1 cellular context compared by ENCODE assay signal in the genomic region with DNA sequence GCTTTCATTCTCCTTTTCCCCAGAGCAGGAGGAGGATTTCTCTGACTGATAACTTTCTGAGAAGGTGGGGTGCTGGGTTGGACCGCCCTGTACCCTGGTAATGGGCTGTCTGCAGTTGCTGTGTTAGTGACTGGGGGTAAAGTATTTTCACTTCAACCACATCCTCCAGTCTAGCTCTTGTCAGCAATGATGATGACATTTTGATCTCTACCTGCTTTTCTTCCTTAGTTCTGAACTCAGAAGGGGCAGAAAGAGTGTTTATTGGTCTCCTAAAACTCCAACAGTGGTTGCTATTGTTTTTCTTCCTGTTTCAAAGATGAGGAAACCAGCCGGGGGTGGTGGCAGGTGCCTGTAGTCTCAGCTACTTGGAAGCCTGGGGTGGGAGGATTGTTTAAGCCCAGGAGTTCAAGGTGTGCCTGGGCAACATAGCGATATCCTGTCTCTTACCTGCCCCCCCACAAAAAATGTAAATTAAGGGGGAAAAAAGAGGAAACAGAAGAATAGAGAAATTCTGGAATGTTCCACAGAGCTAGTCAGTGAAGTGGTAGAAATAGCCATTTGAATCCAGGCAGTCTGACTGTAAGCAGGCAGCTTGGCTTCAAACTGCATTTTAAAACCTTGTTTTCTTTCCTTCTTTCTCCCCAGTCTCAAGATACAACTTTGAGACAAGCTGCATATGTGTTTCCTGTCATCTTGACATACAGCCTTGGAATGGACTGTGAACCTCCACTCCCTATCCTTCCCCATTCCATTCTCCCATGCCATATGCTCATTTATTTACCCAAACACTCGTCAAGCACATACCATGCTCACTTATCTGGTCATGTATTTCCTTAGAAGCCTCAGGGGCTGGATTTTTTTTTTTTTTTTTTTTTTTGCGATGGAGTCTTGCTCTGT.
A peak's percentile ranks its signal among the peaks of the same experiment; 100 is the strongest.
TF ChIP-seq lines count a peak whose summit lies in the region.

No MANE protein-coding gene starts in this region.

TF ChIP-seq in GM12878, 131 proteins besides CTCF, POLR2A, EP300 and RAD21 (continued from another document):
- peak; percentile 86; the same call in 1 of the 2 replicates for TF ChIP-seq HSF1 (IDR thresholded peaks at IDR 0.05; ENCODE audit: low read depth, low read length)
- peak; percentile 62 for TF ChIP-seq ATF7 (IDR thresholded peaks at IDR 0.05; ENCODE audit: low read depth)
- TF ChIP-seq DPF2 (IDR thresholded peaks at IDR 0.05), result 0 out of 2 replicates have a peak, but pooled peaks have one; percentile 15
- peak; percentile 65; the same call in 1 of the 2 replicates for TF ChIP-seq POLR2AphosphoS5 (IDR thresholded peaks at IDR 0.05; ENCODE audit: low read length)
- peak; percentile 3 for TF ChIP-seq MEF2B (IDR thresholded peaks at IDR 0.05; ENCODE audit: partially characterized antibody, poor library complexity, severe bottlenecking)
- no peak for TF ChIP-seq MTA2 (IDR thresholded peaks at IDR 0.05; ENCODE audit: low read depth)
